In the genomic region with DNA sequence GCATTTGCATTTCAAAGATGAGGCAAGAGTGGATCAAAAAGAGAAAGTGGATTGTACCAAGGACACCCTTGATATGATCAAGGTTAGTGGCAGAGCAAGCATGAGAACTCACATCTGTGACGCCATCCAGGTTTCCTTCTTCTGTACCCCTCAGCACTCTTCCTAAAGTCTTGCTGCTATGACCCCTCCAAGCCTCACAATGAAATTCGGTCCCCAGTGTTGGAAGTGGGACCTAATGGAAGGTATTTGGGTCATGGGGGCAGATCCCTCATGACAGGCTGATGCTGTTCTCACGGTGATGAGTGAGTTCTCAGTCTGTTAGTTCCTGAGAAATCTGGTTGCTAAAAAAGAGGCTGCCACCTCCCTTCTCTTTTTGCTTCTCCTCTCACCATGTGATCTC, we compare ENCODE assay signal across 25 cellular contexts.
"Had no signal": no experiment of that assay in that cellular context is flagged by ENCODE, and none has a peak within 500 bp of the region (broad histone marks: within the 10 kb centered on the region; RNA-seq: fewer than 3 reads in every experiment).

No MANE protein-coding gene starts in this region.

- H3K27me3 ChIP-seq: neutrophil, pancreas, right atrium auricular region, right lobe of liver, sigmoid colon, suprapubic skin, testis, tibial artery, transverse colon, upper lobe of right lung, uterus had no signal

- H3K4me3 ChIP-seq: pancreas, prostate gland, right atrium auricular region, right lobe of liver, sigmoid colon, suprapubic skin, testis, tibial artery, transverse colon, upper lobe of right lung, uterus had no signal

- FAIRE-seq: pancreas, small intestine had no signal

- H3K27ac ChIP-seq: neutrophil, pancreas, prostate gland, right atrium auricular region, right lobe of liver, sigmoid colon, suprapubic skin, testis, tibial artery, transverse colon, upper lobe of right lung, uterus had no signal

- DNase-seq: naive thymus-derived CD8-positive, alpha-beta T cell; nephron progenitor cell; nucleus accumbens; pancreas; retina; right lobe of liver; sigmoid colon; small intestine; stimulated activated CD4-positive, alpha-beta T cell treated with anti-CD3 and anti-CD28 coated beads, Interleukin-15, amount 100 ng/mL, for 24 hours; stimulated activated CD4-positive, alpha-beta T cell treated with anti-CD3 and anti-CD28 coated beads, Interleukin-2, amount 100 ng/mL, for 24 hours; stimulated activated CD4-positive, alpha-beta T cell treated with anti-CD3 and anti-CD28 coated beads, Interleukin-2, amount 100 ng/mL, for 48 hours; stimulated activated CD4-positive, alpha-beta T cell treated with anti-CD3 and anti-CD28 coated beads, Interleukin-4, amount 100 ng/mL, for 24 hours; stimulated activated naive B cell treated with anti-CD40 and anti-IgM and Interleukin-4, amounts not matched to agents 10 μg/mL and 1 μg/mL and 100 μg/mL, for 72 hours; stimulated activated naive CD8-positive, alpha-beta T cell treated with anti-CD3 and anti-CD28 coated beads, Interleukin-15, amount 100 ng/mL, for 72 hours; stimulated activated naive CD8-positive, alpha-beta T cell treated with anti-CD3 and anti-CD28 coated beads, Interleukin-15, Interleukin-2, amounts not matched to agents 100 U/mL and 50 U/mL, for 24 hours; substantia nigra; testis; tibial artery; transverse colon; upper lobe of right lung; uterus had no signal

- H3K9me3 ChIP-seq: neutrophil, pancreas, prostate gland, right atrium auricular region, right lobe of liver, suprapubic skin, testis, tibial artery, transverse colon, upper lobe of right lung, uterus had no signal

- H3K4me1 ChIP-seq: prostate gland, upper lobe of right lung, uterus had no signal

- H3K36me3 ChIP-seq: neutrophil, pancreas, prostate gland, right atrium auricular region, right lobe of liver, sigmoid colon, suprapubic skin, tibial artery, transverse colon, upper lobe of right lung, uterus had no signal
